In the genomic region with DNA sequence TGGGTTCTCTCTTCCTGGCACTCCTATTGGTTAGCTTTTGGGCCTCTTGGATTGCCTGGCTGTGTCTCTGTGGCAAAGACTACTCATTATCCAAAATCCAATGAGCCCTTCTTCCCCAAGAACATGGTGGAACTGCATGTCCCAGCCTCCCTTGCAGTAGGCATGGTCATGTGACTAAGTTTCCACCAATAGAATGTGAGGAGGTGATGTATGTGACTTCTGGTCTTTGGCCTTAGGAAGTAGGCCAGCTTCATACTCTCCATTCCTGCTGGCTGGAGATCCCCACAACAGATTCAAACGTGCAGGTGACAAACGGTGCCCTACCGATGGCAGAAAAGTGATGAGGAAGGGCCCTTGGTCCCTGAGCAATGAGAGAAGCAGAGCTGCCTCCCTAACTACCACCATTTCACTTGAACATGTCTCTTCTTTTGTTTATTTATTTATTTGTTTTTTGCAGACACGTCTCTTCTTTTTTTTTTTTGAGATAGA, we compare ENCODE assay signal across 10 cellular contexts. TPM values are rescaled to one million over a fixed set of nuclear protein-coding genes. Genes with fewer than 3 reads are reported as not detected.
DNase-seq lines count a peak whose midpoint lies in the region; ATAC-seq, FAIRE-seq and TF ChIP-seq lines count a peak whose summit lies in the region.
"Had no signal": no experiment of that assay in that cellular context is flagged by ENCODE, and none has a peak within 500 bp of the region (broad histone marks: within the 10 kb centered on the region; RNA-seq: fewer than 3 reads in every experiment).

No MANE protein-coding gene starts in this region.

- H3K36me3 ChIP-seq in K562 (ENCODE audit: control insufficient read depth, insufficient read depth, low read length), result no peaks in the 10 kb centered on the region

- TF ChIP-seq EP300 in K562 (IDR thresholded peaks at IDR 0.05; ENCODE audit: low read length), result no peak

- ATAC-seq in K562, result peak; percentile 94
- peak; percentile 66 for ATAC-seq in stimulated activated memory B cell treated with anti-CD40 and anti-IgM and Interleukin-4, amounts not matched to agents 10 μg/mL and 1 μg/mL and 100 μg/mL, for 72 hours

- H3K4me2 ChIP-seq in K562 (ENCODE audit: insufficient read depth, low read length), result 0 out of 2 replicates have a peak overlapping the region, but pooled peaks have one; percentile 47

- no peaks in the 10 kb centered on the region for H3K9me3 Mint-ChIP-seq in activated T-cell treated with anti-CD3 and anti-CD28 coated beads, Interleukin-2, amount 50 U/mL, for 24 hours
- H3K9me3 Mint-ChIP-seq in stimulated activated memory B cell treated with anti-CD40 and anti-IgM and Interleukin-4, amounts not matched to agents 10 μg/mL and 1 μg/mL and 100 μg/mL, for 72 hours, result peaks cover 2% of the 10 kb centered on the region

- no peak for TF ChIP-seq POLR2A in K562 (conservative IDR thresholded peaks at IDR 0.05)

- H3K27ac Mint-ChIP-seq in activated T-cell treated with anti-CD3 and anti-CD28 coated beads, Interleukin-2, amount 50 U/mL, for 24 hours, result peak overlapping the region; percentile 51
- peak overlapping the region; percentile 98 for H3K27ac Mint-ChIP-seq in stimulated activated memory B cell treated with anti-CD40 and anti-IgM and Interleukin-4, amounts not matched to agents 10 μg/mL and 1 μg/mL and 100 μg/mL, for 72 hours

- H3K27me3 ChIP-seq in K562 (ENCODE audit: control insufficient read depth in 2 of 2, insufficient read depth in 2 of 2, low read length in 2 of 2), result no peaks in the 10 kb centered on the region

- WGBS in K562 (ENCODE audit: insufficient coverage, low coverage, missing lambda C conversion rate), result 33% methylated on average over 4 of the region's 4 CpGs

- CTCF ChIA-PET in K562 (lab: Yijun Ruan, JAX; ENCODE audit: low intra/inter-chr PET ratio), result no interaction called here

- H3K79me2 ChIP-seq in K562 (ENCODE audit: control insufficient read depth, insufficient read depth, low read length), result no peaks in the 10 kb centered on the region

- in situ Hi-C loops in K562 (cut with MboI), result no loop called here

- no peaks in the 10 kb centered on the region for H3K36me3 Mint-ChIP-seq in activated T-cell treated with anti-CD3 and anti-CD28 coated beads, Interleukin-2, amount 50 U/mL, for 24 hours (ENCODE audit: low read depth)
- no peaks in the 10 kb centered on the region for H3K36me3 Mint-ChIP-seq in stimulated activated memory B cell treated with anti-CD40 and anti-IgM and Interleukin-4, amounts not matched to agents 10 μg/mL and 1 μg/mL and 100 μg/mL, for 72 hours

- BruUV-seq in K562 (replicated peaks; lab: Mats Ljungman, UMichigan), result no TSS peak

- H4K20me1 ChIP-seq in K562 (replicated peaks; ENCODE audit: control insufficient read depth, insufficient read depth, low read length), result no peaks in the 10 kb centered on the region

- H3K4me1 Mint-ChIP-seq in activated T-cell treated with anti-CD3 and anti-CD28 coated beads, Interleukin-2, amount 50 U/mL, for 24 hours (ENCODE audit: low read depth), result peaks cover 30% of the 10 kb centered on the region
- H3K4me1 Mint-ChIP-seq in stimulated activated memory B cell treated with anti-CD40 and anti-IgM and Interleukin-4, amounts not matched to agents 10 μg/mL and 1 μg/mL and 100 μg/mL, for 72 hours, result peaks cover 53% of the 10 kb centered on the region

- DNase-seq in activated T-cell treated with anti-CD3 and anti-CD28 coated beads, Interleukin-2, amount 50 U/mL, for 24 hours, result no peak
- DNase-seq in activated T-cell treated with anti-CD3 and anti-CD28 coated beads, Interleukin-2, amount 50 U/mL, for 1 hour, result no peak
- peak; percentile 47 to 52 for DNase-seq in Kasumi-1 (lab: John Stamatoyannopoulos, UW)
- peak; percentile 79 to 87 (median 87) for DNase-seq in K562 (ENCODE audit: extremely low read depth in 1 of 4, low spot score in 3 of 4)
- DNase-seq in epidermal melanocyte (ENCODE audit: insufficient read length, low spot score), result no peak
- DNase-seq in NCI-H146 treated with DMSO at 0.1 percent for 48 hours (lab: John Stamatoyannopoulos, UW; ENCODE audit: unreplicated experiment), result no peak
- no peak for DNase-seq in retina
- DNase-seq: activated CD4-positive, alpha-beta T cell treated with anti-CD3 and anti-CD28 coated beads, Interleukin-2, amount 50 U/mL, for 48 hours had no signal

- TF ChIP-seq RAD21 in K562 (CRISPR knock-in tag; conservative IDR thresholded peaks at IDR 0.05 in 1 of 2, IDR thresholded peaks at IDR 0.05 in 1 of 2), result no peak

- H3K4me3 Mint-ChIP-seq in activated T-cell treated with anti-CD3 and anti-CD28 coated beads, Interleukin-2, amount 50 U/mL, for 24 hours, result no peak overlapping the region
- peak overlapping the region; percentile 22 for H3K4me3 Mint-ChIP-seq in stimulated activated memory B cell treated with anti-CD40 and anti-IgM and Interleukin-4, amounts not matched to agents 10 μg/mL and 1 μg/mL and 100 μg/mL, for 72 hours

- no peak for TF ChIP-seq CTCF in K562 (IDR thresholded peaks at IDR 0.05 in 2 of 3, conservative IDR thresholded peaks at IDR 0.05 in 1 of 3; ENCODE audit: insufficient read depth in 2 of 3, low read depth in 1 of 3, low read length in 3 of 3)

- H3K27ac ChIP-seq in K562 (ENCODE audit: extremely low read depth, low read depth, low read length), result peak overlapping the region; percentile 66

- POLR2A ChIA-PET in K562 (lab: Yijun Ruan, JAX), result interaction anchor here (0.5 to 1.1 kb wide), 5 partner anchors 9 to 133 kb away, joined by 3 to 5 read pairs (median 3); partner anchors contain the start of gene SPN

- H3K9me1 ChIP-seq in K562 (ENCODE audit: control insufficient read depth, insufficient read depth, low read length), result no peaks in the 10 kb centered on the region

- H2AFZ ChIP-seq in K562 (ENCODE audit: low read depth, low read length), result peak overlapping the region; percentile 86

- H3K27me3 Mint-ChIP-seq in activated T-cell treated with anti-CD3 and anti-CD28 coated beads, Interleukin-2, amount 50 U/mL, for 24 hours, result no peaks in the 10 kb centered on the region
- no peaks in the 10 kb centered on the region for H3K27me3 Mint-ChIP-seq in stimulated activated memory B cell treated with anti-CD40 and anti-IgM and Interleukin-4, amounts not matched to agents 10 μg/mL and 1 μg/mL and 100 μg/mL, for 72 hours

- H3K4me3 ChIP-seq in K562, result no peak overlapping the region

- peaks cover 29 to 35% of the 10 kb centered on the region in 2 experiments for H3K4me1 ChIP-seq in K562 (replicated peaks in 1 of 2; ENCODE audit: control insufficient read depth in 2 of 2, insufficient read depth in 2 of 2, low read length in 2 of 2)

- no peak overlapping the region for H3K9ac ChIP-seq in K562 (ENCODE audit: insufficient read depth in 1 of 2, low read depth in 2 of 2, low read length in 2 of 2)

- intact Hi-C loops in K562 (cut with micrococcal nuclease), result loop anchor here (2.0 kb wide), 1 partner anchor 17 kb away; the partner anchor contains the start of gene SPN

- no peaks in the 10 kb centered on the region for H3K9me3 ChIP-seq in K562 (replicated peaks; ENCODE audit: control insufficient read depth, insufficient read depth, low read depth, low read length)

- FAIRE-seq in K562 (lab: Jason Lieb, UNC), result peak; percentile 93

TF ChIP-seq in K562, 482 proteins besides CTCF, POLR2A, EP300 and RAD21 (continues in another document):
- peak; percentile 74; the same call in 1 of the 2 replicates for TF ChIP-seq ZNF589 (CRISPR knock-in tag; IDR thresholded peaks at IDR 0.05; ENCODE audit: low read depth)
- no peak for TF ChIP-seq ZSCAN29 (IDR thresholded peaks at IDR 0.05)

RNA-seq across cellular contexts. Expression of gene SPN, which starts 17.3 kb away (rescaled TPM):
- 97.4 and 224 TPM in 2 replicates for total RNA-seq in K562 (2011; cell fraction: chromatin; rRNA removed; ENCODE audit: low replicate concordance)
- 129 and 166 TPM in 2 replicates for total RNA-seq in K562 (2011; cell fraction: nucleolus; rRNA removed)
- total RNA-seq in K562 (2011; cell fraction: nucleoplasm; rRNA removed), result 142 and 171 TPM in 2 replicates
- total RNA-seq in K562 (2014; rRNA removed), result 75.4 and 91.8 TPM in 2 replicates
- total RNA-seq in K562 (2014; rRNA removed; fragmentation: Illumina TruSeq; extraction: Trizol), result 80.6 and 85.0 TPM in 2 replicates
- 110 and 114 TPM in 2 replicates for total RNA-seq in K562 (2015; rRNA removed; fragmentation: Illumina TruSeq; extraction: Trizol)
- 202 and 225 TPM in 2 replicates for total RNA-seq in K562 (2021)
- polyA plus RNA-seq in K562 (2011; rRNA removed), result 56.7 and 114 TPM in 2 replicates
- 56.3 and 107 TPM in 2 replicates for polyA plus RNA-seq in K562 (2011; cell fraction: cytosol; rRNA removed)
- polyA plus RNA-seq in K562 (2011; cell fraction: nucleus; rRNA removed), result 80.5 and 114 TPM in 2 replicates
- polyA plus RNA-seq in K562 (2012), result 152 and 220 TPM in 2 replicates
- polyA plus RNA-seq in K562 (2014; fragmentation: Illumina TruSeq; extraction: Trizol), result 174 and 221 TPM in 2 replicates
- polyA plus RNA-seq in K562 (2014; fragmentation: Nextera tagmentation; extraction: Ambion mirVana), result 10 to 100 TPM; 24.3 to 34.3 TPM
- 74.2 and 79.4 TPM in 2 replicates for polyA plus RNA-seq in K562 (2014; rRNA removed)
- polyA minus RNA-seq in K562 (2011; rRNA and poly(A)+ RNA removed), result 64.6 and 73.0 TPM in 2 replicates
- polyA minus RNA-seq in K562 (2011; cell fraction: cytosol; rRNA and poly(A)+ RNA removed), result 66.4 and 80.3 TPM in 2 replicates
- polyA minus RNA-seq in K562 (2011; cell fraction: nucleus; rRNA and poly(A)+ RNA removed), result 15.9 and 30.7 TPM in 2 replicates
- total RNA-seq: fibroblast of villous mesenchyme had no signal

RNA-seq across cellular contexts. Expression of gene QPRT, which starts 33.2 kb away (rescaled TPM):
- 45.6 and 86.1 TPM in 2 replicates for total RNA-seq in K562 (2011; cell fraction: chromatin; rRNA removed; ENCODE audit: low replicate concordance)
- 57.9 and 68.0 TPM in 2 replicates for total RNA-seq in K562 (2011; cell fraction: nucleolus; rRNA removed)
- 66.3 and 114 TPM in 2 replicates for total RNA-seq in K562 (2011; cell fraction: nucleoplasm; rRNA removed)
- total RNA-seq in K562 (2014; rRNA removed), result 112 and 115 TPM in 2 replicates
- 37.3 and 39.2 TPM in 2 replicates for total RNA-seq in K562 (2014; rRNA removed; fragmentation: Illumina TruSeq; extraction: Trizol)
- total RNA-seq in K562 (2015; rRNA removed; fragmentation: Illumina TruSeq; extraction: Trizol), result 72.8 and 76.7 TPM in 2 replicates
- 80.7 and 86.5 TPM in 2 replicates for total RNA-seq in K562 (2021)
- 38.9 and 73.1 TPM in 2 replicates for polyA plus RNA-seq in K562 (2011; rRNA removed)
- polyA plus RNA-seq in K562 (2011; cell fraction: cytosol; rRNA removed), result 79.6 and 90.5 TPM in 2 replicates
- polyA plus RNA-seq in K562 (2011; cell fraction: nucleus; rRNA removed), result 56.0 and 57.6 TPM in 2 replicates
- polyA plus RNA-seq in K562 (2012), result 120 and 164 TPM in 2 replicates
- polyA plus RNA-seq in K562 (2014; fragmentation: Illumina TruSeq; extraction: Trizol), result 64.1 and 72.4 TPM in 2 replicates
- polyA plus RNA-seq in K562 (2014; fragmentation: Nextera tagmentation; extraction: Ambion mirVana), result 10 to 100 TPM in 1 of 2 experiments, 1 to 10 TPM in 1; 7.7 to 10.8 TPM
- polyA plus RNA-seq in K562 (2014; rRNA removed), result 64.3 and 68.8 TPM in 2 replicates
- 37.4 and 44.7 TPM in 2 replicates for polyA minus RNA-seq in K562 (2011; rRNA and poly(A)+ RNA removed)
- 56.5 and 107 TPM in 2 replicates for polyA minus RNA-seq in K562 (2011; cell fraction: cytosol; rRNA and poly(A)+ RNA removed)
- polyA minus RNA-seq in K562 (2011; cell fraction: nucleus; rRNA and poly(A)+ RNA removed), result 12.7 and 19.0 TPM in 2 replicates

Comparison
In these comparisons a context has a peak if more than half of its experiments do, and no peak if none do; other contexts are left out.
1. DNase-seq: peak in Kasumi-1 (2 of 2) and K562 (4 of 4); none in activated T-cell treated with anti-CD3 and anti-CD28 coated beads, Interleukin-2, amount 50 U/mL, for 24 hours (single experiment), activated T-cell treated with anti-CD3 and anti-CD28 coated beads, Interleukin-2, amount 50 U/mL, for 1 hour (single experiment), epidermal melanocyte (single experiment), NCI-H146 treated with DMSO at 0.1 percent for 48 hours (single experiment) and retina (single experiment).